Comparison of ENCODE assay signal across 1 cellular context in genomic region chr14:94681300-94682060, GRCh38.
TF ChIP-seq lines count a peak whose summit lies in the region.

No MANE protein-coding gene starts in this region.

TF ChIP-seq in HepG2, 621 proteins besides CTCF, POLR2A, EP300 and RAD21 (continued from another document and continues in another):
- TF ChIP-seq ZMAT5 (CRISPR knock-in tag; IDR thresholded peaks at IDR 0.05; ENCODE audit: borderline replicate concordance, low read depth) = no peak
- TF ChIP-seq HDAC1 (CRISPR knock-in tag; IDR thresholded peaks at IDR 0.05) = peak; percentile 79
- no peak for TF ChIP-seq ZNF143 (CRISPR knock-in tag; IDR thresholded peaks at IDR 0.05)
- TF ChIP-seq YY1 (IDR thresholded peaks at IDR 0.05; ENCODE audit: insufficient read depth, insufficient replicate concordance, low read depth, low read length) = peak; percentile 34
- TF ChIP-seq ZNF281 (CRISPR knock-in tag; IDR thresholded peaks at IDR 0.05; ENCODE audit: borderline replicate concordance) = no peak
- no peak for TF ChIP-seq ZNF275 (CRISPR knock-in tag; IDR thresholded peaks at IDR 0.05; ENCODE audit: borderline replicate concordance)
- TF ChIP-seq ZNF776 (CRISPR knock-in tag; IDR thresholded peaks at IDR 0.05) = no peak
- peak; percentile 52 for TF ChIP-seq MED1 (CRISPR knock-in tag; IDR thresholded peaks at IDR 0.05)
- TF ChIP-seq MYNN (CRISPR knock-in tag; IDR thresholded peaks at IDR 0.05; ENCODE audit: low read depth) = no peak
- 0 out of 2 replicates have a peak, but pooled peaks have one; percentile 13 for TF ChIP-seq TBX2 (CRISPR knock-in tag; IDR thresholded peaks at IDR 0.05; ENCODE audit: borderline replicate concordance)
- 0 out of 2 replicates have a peak, but pooled peaks have one; percentile 19 for TF ChIP-seq KDM2A (CRISPR knock-in tag; IDR thresholded peaks at IDR 0.05; ENCODE audit: borderline replicate concordance, low read depth)
- no peak for TF ChIP-seq SNAPC2 (CRISPR knock-in tag; IDR thresholded peaks at IDR 0.05)
- no peak for TF ChIP-seq BORCS8-MEF2B (CRISPR knock-in tag; IDR thresholded peaks at IDR 0.05)
- TF ChIP-seq TFAP4 (IDR thresholded peaks at IDR 0.05; ENCODE audit: borderline replicate concordance, low read depth) = no peak
- 0 out of 2 replicates have a peak, but pooled peaks have one; percentile 5 for TF ChIP-seq ESRRA (CRISPR knock-in tag; IDR thresholded peaks at IDR 0.05; ENCODE audit: low read depth)
- no peak for TF ChIP-seq SETDB1 (CRISPR knock-in tag; IDR thresholded peaks at IDR 0.05; ENCODE audit: borderline replicate concordance)
- TF ChIP-seq MAF1 (CRISPR knock-in tag; IDR thresholded peaks at IDR 0.05; ENCODE audit: borderline replicate concordance) = no peak
- TF ChIP-seq ZNF580 (CRISPR knock-in tag; IDR thresholded peaks at IDR 0.05; ENCODE audit: borderline replicate concordance, low read depth) = peak; percentile 79; the same call in 1 of the 2 replicates
- no peak for TF ChIP-seq ISX (CRISPR knock-in tag; conservative IDR thresholded peaks at IDR 0.05)
- no peak for TF ChIP-seq TFE3 (CRISPR knock-in tag; IDR thresholded peaks at IDR 0.05)
- TF ChIP-seq POGK (CRISPR knock-in tag; conservative IDR thresholded peaks at IDR 0.05) = no peak
- no peak for TF ChIP-seq MTERF4 (CRISPR knock-in tag; IDR thresholded peaks at IDR 0.05)
- no peak for TF ChIP-seq ZNF572 (CRISPR knock-in tag; IDR thresholded peaks at IDR 0.05)
- TF ChIP-seq ELF1 (CRISPR knock-in tag; IDR thresholded peaks at IDR 0.05) = peak; percentile 33; the same call in 1 of the 2 replicates
- TF ChIP-seq RERE (CRISPR knock-in tag; IDR thresholded peaks at IDR 0.05; ENCODE audit: low read depth) = no peak
- TF ChIP-seq ZNF350 (CRISPR knock-in tag; IDR thresholded peaks at IDR 0.05; ENCODE audit: borderline replicate concordance, low read depth) = no peak
- no peak for TF ChIP-seq ZSCAN31 (CRISPR knock-in tag; IDR thresholded peaks at IDR 0.05; ENCODE audit: low read depth)
- TF ChIP-seq ZNF543 (CRISPR knock-in tag; IDR thresholded peaks at IDR 0.05) = no peak
- no peak for TF ChIP-seq CHD2 (IDR thresholded peaks at IDR 0.05; ENCODE audit: low read depth, low read length)
- TF ChIP-seq SKIL (CRISPR knock-in tag; IDR thresholded peaks at IDR 0.05; ENCODE audit: borderline replicate concordance) = no peak
- peak; percentile 95 for TF ChIP-seq SMC3 (IDR thresholded peaks at IDR 0.05; ENCODE audit: low read length)
- no peak for TF ChIP-seq BCL3 (CRISPR knock-in tag; IDR thresholded peaks at IDR 0.05)
- TF ChIP-seq SSRP1 (CRISPR knock-in tag; IDR thresholded peaks at IDR 0.05) = no peak
- no peak for TF ChIP-seq PRDM4 (CRISPR knock-in tag; IDR thresholded peaks at IDR 0.05; ENCODE audit: borderline replicate concordance)
- no peak for TF ChIP-seq NFKBIZ (CRISPR knock-in tag; IDR thresholded peaks at IDR 0.05)
- TF ChIP-seq NFE2L2 (IDR thresholded peaks at IDR 0.05; ENCODE audit: low read length) = no peak
- peak; percentile 65 for TF ChIP-seq PHF5A (CRISPR knock-in tag; IDR thresholded peaks at IDR 0.05; ENCODE audit: low read depth, unreplicated experiment)
